1 cellular context compared by ENCODE assay signal in genomic region chr16:30775131-30775380, GRCh38.
TF ChIP-seq lines count a peak whose summit lies in the region.

No MANE protein-coding gene starts in this region.

TF ChIP-seq in GM12878, 131 proteins besides CTCF, POLR2A, EP300 and RAD21:
- TF ChIP-seq NR2F1 (conservative IDR thresholded peaks at IDR 0.05) (no peak), RB1 (IDR thresholded peaks at IDR 0.05; ENCODE audit: borderline replicate concordance) (no peak), POLR2AphosphoS5 (IDR thresholded peaks at IDR 0.05; ENCODE audit: low read length) (0 out of 2 replicates have a peak, but pooled peaks have one; percentile 13), MLLT1 (IDR thresholded peaks at IDR 0.05) (0 out of 2 replicates have a peak, but pooled peaks have one; percentile 55), BHLHE40 (IDR thresholded peaks at IDR 0.05; ENCODE audit: borderline replicate concordance in 1 of 2, low read depth in 2 of 2, low read length in 1 of 2) (no peak), HDGF (IDR thresholded peaks at IDR 0.05) (0 out of 2 replicates have a peak, but pooled peaks have one; percentile 27)
- TF ChIP-seq, protein P1, sequence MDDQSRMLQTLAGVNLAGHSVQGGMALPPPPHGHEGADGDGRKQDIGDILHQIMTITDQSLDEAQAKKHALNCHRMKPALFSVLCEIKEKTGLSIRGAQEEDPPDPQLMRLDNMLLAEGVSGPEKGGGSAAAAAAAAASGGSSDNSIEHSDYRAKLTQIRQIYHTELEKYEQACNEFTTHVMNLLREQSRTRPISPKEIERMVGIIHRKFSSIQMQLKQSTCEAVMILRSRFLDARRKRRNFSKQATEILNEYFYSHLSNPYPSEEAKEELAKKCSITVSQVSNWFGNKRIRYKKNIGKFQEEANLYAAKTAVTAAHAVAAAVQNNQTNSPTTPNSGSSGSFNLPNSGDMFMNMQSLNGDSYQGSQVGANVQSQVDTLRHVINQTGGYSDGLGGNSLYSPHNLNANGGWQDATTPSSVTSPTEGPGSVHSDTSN (IDR thresholded peaks at IDR 0.05; ENCODE audit: insufficient replicate concordance, low read depth, low read length): no peak
